Comparison of ENCODE assay signal across 25 cellular contexts in the genomic region with DNA sequence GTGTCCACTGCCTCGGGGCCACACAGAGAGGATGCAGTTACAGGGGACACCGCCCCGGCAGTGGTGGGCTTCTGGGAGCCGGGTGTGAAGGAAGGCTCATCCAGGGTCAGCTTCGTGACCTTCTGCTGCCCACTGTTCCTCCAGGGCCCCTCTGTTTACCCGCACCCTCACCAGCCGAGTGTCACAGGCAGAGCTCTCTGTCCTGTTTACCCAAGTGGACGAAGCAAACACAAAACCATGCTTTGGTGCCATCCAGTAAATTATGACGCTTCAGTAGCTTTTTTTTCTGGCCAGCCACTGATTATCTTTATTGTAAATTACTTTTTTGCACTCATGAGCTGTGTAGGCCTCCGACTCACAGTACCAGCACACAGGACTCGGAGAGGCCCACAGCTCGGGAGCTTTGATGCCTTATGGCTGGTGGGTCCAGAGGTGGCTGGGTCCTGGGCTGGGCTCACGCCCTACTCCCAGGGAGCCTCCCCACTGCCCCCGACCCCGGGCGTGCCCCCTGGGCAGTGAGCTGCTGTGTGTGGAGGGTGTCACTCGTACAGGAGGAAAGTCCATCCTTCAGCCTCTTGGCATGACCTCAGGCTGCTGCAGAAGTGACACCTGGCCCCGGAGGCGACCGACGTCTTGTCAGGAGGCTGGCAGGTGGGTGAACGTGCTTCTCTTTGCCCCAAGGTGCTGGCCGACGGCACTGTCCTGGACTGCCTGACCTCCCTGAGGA. TPM values are rescaled to one million over a fixed set of nuclear protein-coding genes. Genes with fewer than 3 reads are reported as not detected.
"Had no signal": no experiment of that assay in that cellular context is flagged by ENCODE, and none has a peak within 500 bp of the region (broad histone marks: within the 10 kb centered on the region; RNA-seq: fewer than 3 reads in every experiment).

No MANE protein-coding gene starts in this region.

- DNase-seq: cortex of kidney; effector memory CD8-positive, alpha-beta T cell; foreskin fibroblast; gastrocnemius medialis; islet precursor cell; kidney glomerular epithelial cell; left colon; mesenchymal stem cell; mucosa of descending colon; naive B cell; stimulated activated CD4-positive, alpha-beta T cell treated with anti-CD3 and anti-CD28 coated beads, Interleukin-4, amount 100 ng/mL, for 4 hours; stimulated activated naive B cell treated with anti-CD40 and anti-IgM and Interleukin-4, amounts not matched to agents 10 μg/mL and 1 μg/mL and 100 μg/mL, for 72 hours; upper lobe of right lung; uterus had no signal

- H3K4me3 ChIP-seq: gastrocnemius medialis, heart left ventricle, hepatocyte, mucosa of descending colon, prostate gland, right atrium auricular region, skin epidermis, spleen, thoracic aorta, tibial nerve, upper lobe of right lung, uterus had no signal

- ATAC-seq: effector memory CD8-positive, alpha-beta T cell; gastrocnemius medialis; left colon; mucosa of descending colon; natural killer cell treated with Interleukin-12 subunit alpha and Interleukin-12 subunit beta and Interleukin-15 and Interleukin-18, amount 100 ng/mL, for 72 hours; stimulated activated naive B cell treated with anti-CD40 and anti-IgM and Interleukin-4, amounts not matched to agents 10 μg/mL and 1 μg/mL and 100 μg/mL, for 72 hours; upper lobe of right lung had no signal

- H3K36me3 ChIP-seq: uterus had no signal

- H2AFZ ChIP-seq: hepatocyte had no signal

- H3K9me3 ChIP-seq: gastrocnemius medialis, mucosa of descending colon, prostate gland, right atrium auricular region, thoracic aorta, upper lobe of right lung, uterus had no signal

- H3K27ac ChIP-seq: gastrocnemius medialis, heart left ventricle, hepatocyte, prostate gland, right atrium auricular region, skin epidermis, spleen, thoracic aorta, tibial nerve, upper lobe of right lung, uterus had no signal

- H3K27me3 ChIP-seq: gastrocnemius medialis, heart left ventricle, hepatocyte, right atrium auricular region, spleen, tibial nerve, upper lobe of right lung, uterus had no signal

- H3K4me1 ChIP-seq: gastrocnemius medialis, prostate gland, right atrium auricular region, upper lobe of right lung, uterus had no signal

- H3K4me2 ChIP-seq: hepatocyte had no signal

RNA-seq across cellular contexts. Expression of gene GAL3ST2, which starts 32.4 kb away (rescaled TPM):
- total RNA-seq: dermis microvascular lymphatic vessel endothelial cell, lung microvascular endothelial cell, upper lobe of right lung had no signal
- polyA plus RNA-seq: heart left ventricle, hepatocyte, spleen had no signal
